ENCODE assay signal across 29 cellular contexts in the genomic region with DNA sequence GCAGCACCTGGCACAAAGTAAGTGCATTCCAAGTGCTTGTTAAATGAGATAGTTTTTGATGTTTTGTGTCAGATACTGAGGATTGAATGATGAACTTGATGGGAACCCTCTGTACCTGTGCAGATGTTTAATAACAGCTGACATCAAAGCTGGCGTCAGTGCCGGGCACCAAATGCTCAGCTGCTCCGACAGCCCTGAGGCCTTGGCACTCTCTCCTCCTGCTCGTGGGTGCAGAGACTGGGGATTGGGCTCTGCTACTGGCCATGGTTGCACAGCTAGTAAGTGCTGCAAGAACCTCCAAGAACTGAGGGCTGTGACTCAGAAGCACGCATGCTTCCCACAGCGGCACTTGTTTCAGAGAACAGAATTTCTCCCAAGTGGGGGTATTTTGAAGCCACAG.
"Had no signal": no experiment of that assay in that cellular context is flagged by ENCODE, and none has a peak within 500 bp of the region (broad histone marks: within the 10 kb centered on the region; RNA-seq: fewer than 3 reads in every experiment).

No MANE protein-coding gene starts in this region.

- H3K27me3 ChIP-seq: ascending aorta, cardiac muscle cell, MG63, Peyer's patch, SJSA1 had no signal

- H3K27ac ChIP-seq: ascending aorta, cardiac muscle cell, Peyer's patch, SJSA1 had no signal

- H3K9ac ChIP-seq: SK-N-SH had no signal

- H3K4me3 ChIP-seq: ascending aorta, cardiac muscle cell, MG63, Peyer's patch, SJSA1 had no signal

- DNase-seq: activated CD4-positive, alpha-beta T cell treated with anti-CD3 and anti-CD28 coated beads for 36 hours; activated CD4-positive, alpha-beta T cell treated with anti-CD3 and anti-CD28 coated beads, Interleukin-2, amount 10 ng/mL, durations not matched to agents 7 days and 5 days; activated CD4-positive, alpha-beta T cell treated with anti-CD3 and anti-CD28 coated beads, Interleukin-2, amount 50 U/mL, for 48 hours; activated CD8-positive, alpha-beta T cell treated with anti-CD3 and anti-CD28 coated beads, Interleukin-2, amount 10 ng/mL, durations not matched to agents 7 days and 5 days; activated gamma-delta T cell; activated naive CD4-positive, alpha-beta T cell treated with Interleukin-2 at 50 U/mL for 16 hours; activated naive CD8-positive, alpha-beta T cell treated with anti-CD3 and anti-CD28 coated beads, Interleukin-2, amount 10 ng/mL, durations not matched to agents 7 days and 5 days; activated T-cell treated with anti-CD3 and anti-CD28 coated beads, Interleukin-2, amount 50 U/mL, for 24 hours; amygdala; Kasumi-1; MG63; NCI-H1092; NCI-H1436 treated with DMSO at 0.1 percent for 48 hours; NCI-H1694 treated with DMSO at 0.1 percent for 48 hours; NCI-H2029; NCI-H510A; NCI-H526; NCI-H748 treated with DMSO at 0.1 percent for 48 hours; NK-92 treated with Interleukin-12 subunit alpha and Interleukin-12 subunit beta, amount 100 ng/mL, for 24 hours; PC-3; Peyer's patch; RPMI8226; SHP77 treated with DMSO at 0.1 percent for 48 hours; SK-N-SH; T-helper 9 cell had no signal

- ATAC-seq: activated CD4-positive, alpha-beta T cell treated with anti-CD3 and anti-CD28 coated beads for 36 hours; activated CD4-positive, CD25-positive, alpha-beta regulatory T cell treated with anti-CD3 and anti-CD28 coated beads, Interleukin-2, amount 50 U/mL, for 24 hours; activated CD8-positive, alpha-beta T cell treated with anti-CD3 and anti-CD28 coated beads, Interleukin-2, amount 10 ng/mL, durations not matched to agents 7 days and 5 days; PC-3 had no signal

- H3K4me1 ChIP-seq: SJSA1 had no signal

- H3K4me2 ChIP-seq: SK-N-SH had no signal

- H3K9me3 ChIP-seq: ascending aorta, MG63, Peyer's patch, SJSA1, SK-N-SH had no signal

- H3K36me3 ChIP-seq: cardiac muscle cell had no signal
